33 cellular contexts compared by ENCODE assay signal in genomic region chr11:78662811-78663210, GRCh38.
"Had no signal": no experiment of that assay in that cellular context is flagged by ENCODE, and none has a peak within 500 bp of the region (broad histone marks: within the 10 kb centered on the region; RNA-seq: fewer than 3 reads in every experiment).

No MANE protein-coding gene starts in this region.

- H3K27ac ChIP-seq: body of pancreas, cardiac muscle cell, colonic mucosa, dorsolateral prefrontal cortex, esophagus muscularis mucosa, foreskin keratinocyte, gastrocnemius medialis, heart left ventricle, WERI-Rb-1 had no signal

- H3K4me1 ChIP-seq: colonic mucosa, esophagus muscularis mucosa, gastrocnemius medialis, heart left ventricle had no signal

- ATAC-seq: activated CD4-positive, CD25-positive, alpha-beta regulatory T cell treated with anti-CD3 and anti-CD28 coated beads, Interleukin-2, amount 50 U/mL, for 24 hours; activated CD8-positive, alpha-beta T cell treated with anti-CD3 and anti-CD28 coated beads, Interleukin-2, amount 10 ng/mL, durations not matched to agents 7 days and 5 days; activated T-cell treated with anti-CD3 and anti-CD28 coated beads, Interleukin-2, amount 50 U/mL, for 4 hours; activated T-helper 17 cell treated with anti-CD3 and anti-CD28 coated beads, Interleukin-2, amount 50 U/mL, for 72 hours; body of pancreas; foreskin keratinocyte; gastrocnemius medialis; heart left ventricle; T-helper 17 cell had no signal

- H3K4me1 Mint-ChIP-seq: activated B cell treated with CpG ODN at 0.5 μM for 24 hours; activated T-helper 17 cell treated with anti-CD3 and anti-CD28 coated beads, Interleukin-2, amount 50 U/mL, for 72 hours; T-helper 17 cell had no signal

- H3K36me3 Mint-ChIP-seq: activated CD4-positive, alpha-beta memory T cell treated with anti-CD3 and anti-CD28 coated beads for 36 hours; activated naive CD8-positive, alpha-beta T cell had no signal

- H3K9me3 ChIP-seq: body of pancreas, colonic mucosa, esophagus muscularis mucosa, gastrocnemius medialis, heart left ventricle had no signal

- H3K27me3 ChIP-seq: body of pancreas, cardiac muscle cell, colonic mucosa, dorsolateral prefrontal cortex, esophagus muscularis mucosa, foreskin keratinocyte, gastrocnemius medialis, heart left ventricle had no signal

- DNase-seq: activated B cell treated with CpG ODN at 0.5 μM for 24 hours; activated CD4-positive, alpha-beta memory T cell treated with anti-CD3 and anti-CD28 coated beads for 36 hours; activated CD4-positive, alpha-beta T cell treated with anti-CD3 and anti-CD28 coated beads for 48 hours; activated CD4-positive, alpha-beta T cell treated with anti-CD3 and anti-CD28 coated beads, Interleukin-2, amount 50 U/mL, for 1 hour; activated CD8-positive, alpha-beta T cell treated with anti-CD3 and anti-CD28 coated beads, Interleukin-2, amount 10 ng/mL, durations not matched to agents 7 days and 5 days; activated effector memory CD4-positive, alpha-beta T cell treated with Interleukin-2 at 50 U/mL for 16 hours; activated gamma-delta T cell treated with Interleukin-2 at 50 U/mL for 16 hours; activated naive CD4-positive, alpha-beta T cell treated with anti-CD3 and anti-CD28 coated beads, Interleukin-2, amount 50 U/mL, for 16 hours; activated naive CD4-positive, alpha-beta T cell treated with Interleukin-2 at 50 U/mL for 16 hours; activated T-cell treated with anti-CD3 and anti-CD28 coated beads, Interleukin-2, amount 50 U/mL, for 4 hours; amniotic stem cell; anterior cingulate cortex; body of pancreas; central memory CD4-positive, alpha-beta T cell; cerebellar nuclear complex; colonic mucosa; dorsolateral prefrontal cortex; effector memory CD4-positive, alpha-beta T cell; gastrocnemius medialis; glutamatergic neuron; heart left ventricle; T-helper 1 cell; T-helper 17 cell; T1000; WERI-Rb-1 had no signal

- H3K36me3 ChIP-seq: colonic mucosa, gastrocnemius medialis, heart left ventricle, WERI-Rb-1 had no signal

- H3K4me3 ChIP-seq: body of pancreas, cardiac muscle cell, colonic mucosa, dorsolateral prefrontal cortex, esophagus muscularis mucosa, gastrocnemius medialis, heart left ventricle had no signal

- H3K4me3 Mint-ChIP-seq: activated B cell treated with CpG ODN at 0.5 μM for 24 hours; activated CD4-positive, alpha-beta memory T cell treated with anti-CD3 and anti-CD28 coated beads for 36 hours; activated CD8-positive, alpha-beta T cell treated with anti-CD3 and anti-CD28 coated beads, Interleukin-2, amount 10 ng/mL, durations not matched to agents 7 days and 5 days; activated naive CD8-positive, alpha-beta T cell; activated T-cell treated with anti-CD3 and anti-CD28 coated beads, Interleukin-2, amount 50 U/mL, for 4 hours; activated T-helper 17 cell treated with anti-CD3 and anti-CD28 coated beads, Interleukin-2, amount 50 U/mL, for 72 hours; dendritic cell treated with granulocyte-macrophage colony-stimulating factor and Interleukin-4, amounts not matched to agents 40 ng/mL and 50 ng/mL, for 4 days; T-helper 17 cell; T-helper 2 cell treated with Interferon-gamma antibody and Interleukin-4, amounts not matched to agents 5 μg/mL and 100 μg/mL, for 36 hours had no signal

- H3K27ac Mint-ChIP-seq: activated B cell treated with CpG ODN at 0.5 μM for 24 hours; activated CD4-positive, alpha-beta memory T cell treated with anti-CD3 and anti-CD28 coated beads for 36 hours; activated CD8-positive, alpha-beta T cell treated with anti-CD3 and anti-CD28 coated beads, Interleukin-2, amount 10 ng/mL, durations not matched to agents 7 days and 5 days; activated naive CD8-positive, alpha-beta T cell; activated T-helper 17 cell treated with anti-CD3 and anti-CD28 coated beads, Interleukin-2, amount 50 U/mL, for 72 hours; dendritic cell treated with granulocyte-macrophage colony-stimulating factor and Interleukin-4, amounts not matched to agents 40 ng/mL and 50 ng/mL, for 4 days; T-helper 17 cell; T-helper 2 cell treated with Interferon-gamma antibody and Interleukin-4, amounts not matched to agents 5 μg/mL and 100 μg/mL, for 36 hours had no signal

- H3K9me3 Mint-ChIP-seq: activated B cell treated with CpG ODN at 0.5 μM for 24 hours; activated CD4-positive, alpha-beta memory T cell treated with anti-CD3 and anti-CD28 coated beads for 36 hours; activated T-cell treated with anti-CD3 and anti-CD28 coated beads, Interleukin-2, amount 50 U/mL, for 4 hours; activated T-helper 17 cell treated with anti-CD3 and anti-CD28 coated beads, Interleukin-2, amount 50 U/mL, for 72 hours; dendritic cell treated with granulocyte-macrophage colony-stimulating factor and Interleukin-4, amounts not matched to agents 40 ng/mL and 50 ng/mL, for 4 days; T-helper 2 cell treated with Interferon-gamma antibody and Interleukin-4, amounts not matched to agents 5 μg/mL and 100 μg/mL, for 36 hours had no signal
